ENCODE assay signal across 18 cellular contexts in the genomic region with DNA sequence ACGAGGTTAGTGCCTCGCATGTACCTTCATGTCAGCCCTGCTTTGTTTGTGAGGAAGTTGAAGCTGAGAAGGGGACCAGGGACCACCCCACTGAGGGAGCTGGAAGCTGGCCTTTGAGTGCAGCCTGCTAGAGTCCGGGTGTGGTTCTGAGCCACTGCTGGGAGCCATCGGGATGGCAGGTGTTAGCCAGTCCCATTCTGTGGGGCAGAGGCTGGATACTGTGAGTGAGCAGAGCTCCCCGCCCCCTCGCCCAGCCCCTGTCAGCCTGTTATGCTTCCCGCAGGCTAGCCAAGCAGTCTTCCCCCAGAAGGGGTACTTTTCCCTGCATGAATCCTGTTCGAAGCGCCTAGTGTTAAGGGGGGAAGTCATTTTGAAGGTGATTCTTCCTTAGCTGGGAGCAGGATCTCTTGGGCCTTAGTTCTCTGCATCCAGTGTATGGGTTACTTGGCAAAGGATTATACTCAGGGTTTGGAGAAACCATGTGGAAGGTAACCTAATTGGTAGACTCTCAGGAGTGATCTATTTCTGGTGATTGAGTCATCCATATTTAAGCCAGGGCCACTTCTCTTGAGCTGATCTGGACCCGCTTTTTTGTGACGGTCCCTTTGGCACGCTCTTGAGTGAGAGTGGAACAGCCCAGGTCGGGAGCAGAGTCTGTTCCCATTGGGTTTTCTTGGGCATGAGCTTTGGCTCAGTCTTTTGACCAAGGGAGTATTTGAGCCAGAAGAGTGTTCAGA. TPM values are rescaled to one million over a fixed set of nuclear protein-coding genes. Genes with fewer than 3 reads are reported as not detected.
DNase-seq lines count a peak whose midpoint lies in the region; ATAC-seq and TF ChIP-seq lines count a peak whose summit lies in the region.
"Had no signal": no experiment of that assay in that cellular context is flagged by ENCODE, and none has a peak within 500 bp of the region (broad histone marks: within the 10 kb centered on the region; RNA-seq: fewer than 3 reads in every experiment).

No MANE protein-coding gene starts in this region.

- H3K27ac ChIP-seq in GM23338 (ENCODE audit: low read depth) (no peak overlapping the region), RWPE2 (ENCODE audit: poor library complexity, severe bottlenecking) (peak overlapping the region; percentile 58), prostate gland (peak overlapping the region; percentile 53 to 70), testis (no peak overlapping the region)
- H3K27ac ChIP-seq: KMS-11, parathyroid adenoma had no signal

- H3K36me3 ChIP-seq in GM23338 (ENCODE audit: insufficient read depth) (peaks cover 4% of the 10 kb centered on the region), RWPE2 (ENCODE audit: low read depth) (peaks cover 42% of the 10 kb centered on the region), prostate gland (no peaks in the 10 kb centered on the region), testis (ENCODE audit: low read depth, missing control alignments) (no peaks in the 10 kb centered on the region)

- H3K9me3 ChIP-seq in RWPE2 (ENCODE audit: severe bottlenecking) = no peaks in the 10 kb centered on the region
- no peaks in the 10 kb centered on the region for H3K9me3 ChIP-seq in prostate gland
- no peaks in the 10 kb centered on the region for H3K9me3 ChIP-seq in testis

- no peaks in the 10 kb centered on the region for H3F3A ChIP-seq in GM23338 (replicated peaks; ENCODE audit: low read depth)

- no peaks in the 10 kb centered on the region; the same call in 1 of the 2 replicates for H4K20me1 ChIP-seq in GM23338 (replicated peaks; ENCODE audit: insufficient read depth)

- ATAC-seq in GM23338 (peak; percentile 14; the same call in 2 of the 3 replicates), RWPE2 (ENCODE audit: low read depth) (no peak), left ventricle myocardium superior (peak; percentile 62), HG03280 (IDR thresholded peaks at IDR 0.05; ENCODE audit: unreplicated experiment) (no peak), GM21576 (IDR thresholded peaks at IDR 0.05; ENCODE audit: unreplicated experiment) (no peak), GM18498 (IDR thresholded peaks at IDR 0.05; ENCODE audit: unreplicated experiment) (no peak)
- ATAC-seq: activated CD8-positive, alpha-beta T cell treated with anti-CD3 and anti-CD28 coated beads for 36 hours had no signal

- TF ChIP-seq CTCF in GM23338 (conservative IDR thresholded peaks at IDR 0.05; ENCODE audit: low read depth in 2 of 2) (no peak), RWPE2 (IDR thresholded peaks at IDR 0.05; ENCODE audit: poor library complexity, severe bottlenecking) (no peak), prostate gland (IDR thresholded peaks at IDR 0.05) (no peak), testis (IDR thresholded peaks at IDR 0.05) (no peak)

- H3K27me3 Mint-ChIP-seq in GM23338 (ENCODE audit: insufficient read depth, low read depth, poor library complexity) = peaks cover 11% of the 10 kb centered on the region
- H3K27me3 Mint-ChIP-seq: activated CD8-positive, alpha-beta T cell treated with anti-CD3 and anti-CD28 coated beads for 36 hours; activated naive CD4-positive, alpha-beta T cell treated with anti-CD3 and anti-CD28 coated beads, Interleukin-2, amount 50 U/mL, for 24 hours; stimulated activated naive CD8-positive, alpha-beta T cell treated with anti-CD3 and anti-CD28 coated beads, Interleukin-15, Interleukin-2, amounts not matched to agents 100 ng/mL and 50 ng/mL, for 24 hours had no signal

- intact Hi-C loops in left ventricle myocardium superior (cut with micrococcal nuclease) = no loop called here
- intact Hi-C loops in prostate gland (cut with DNase I) = no loop called here
- intact Hi-C loops in testis (cut with DNase I; ENCODE audit: low total_unique reads) = no loop called here

- peaks cover 37% of the 10 kb centered on the region for H3K4me1 Mint-ChIP-seq in GM23338
- H3K4me1 Mint-ChIP-seq: activated naive CD4-positive, alpha-beta T cell treated with anti-CD3 and anti-CD28 coated beads, Interleukin-2, amount 50 U/mL, for 24 hours had no signal

- WGBS in prostate gland = 77% methylated on average over 13 of the region's 13 CpGs
- WGBS in testis, 2 donors = 81 to 87% methylated on average over 11 to 13 of the region's 13 CpGs

- DNase-seq in GM23338 (ENCODE audit: low spot score) = no peak
- DNase-seq in RWPE2 (ENCODE audit: low spot score) = no peak
- DNase-seq in left ventricle myocardium superior = peak; percentile 61
- no peak for DNase-seq in prostate gland (ENCODE audit: low spot score)
- no peak for DNase-seq in testis
- DNase-seq: activated CD8-positive, alpha-beta T cell treated with anti-CD3 and anti-CD28 coated beads for 36 hours; cortex of kidney; NCI-H2171; PC-9; stimulated activated CD4-positive, alpha-beta T cell treated with anti-CD3 and anti-CD28 coated beads, Interleukin-2, amount 100 ng/mL, for 48 hours had no signal

- H3K9me2 ChIP-seq in GM23338 (ENCODE audit: insufficient read depth) = no peaks in the 10 kb centered on the region

- H3K4me3 Mint-ChIP-seq in GM23338 = no peak overlapping the region; the same call in 2 of the 3 replicates
- H3K4me3 Mint-ChIP-seq: activated CD8-positive, alpha-beta T cell treated with anti-CD3 and anti-CD28 coated beads for 36 hours; activated naive CD4-positive, alpha-beta T cell treated with anti-CD3 and anti-CD28 coated beads, Interleukin-2, amount 50 U/mL, for 24 hours; stimulated activated naive CD8-positive, alpha-beta T cell treated with anti-CD3 and anti-CD28 coated beads, Interleukin-15, Interleukin-2, amounts not matched to agents 100 ng/mL and 50 ng/mL, for 24 hours; T-helper 2 cell treated with Interferon-gamma antibody and Interleukin-4, amounts not matched to agents 5 μg/mL and 100 μg/mL, for 36 hours had no signal

- H3K36me3 Mint-ChIP-seq in GM23338 (ENCODE audit: low read depth) = peaks cover 33% of the 10 kb centered on the region

- H3K79me2 ChIP-seq in GM23338 (replicated peaks; ENCODE audit: insufficient read depth) = peaks cover 22% of the 10 kb centered on the region

- TF ChIP-seq POLR2A in prostate gland (IDR thresholded peaks at IDR 0.05) (no peak), testis (IDR thresholded peaks at IDR 0.05) (no peak)

- peaks cover 10% of the 10 kb centered on the region for H3K4me1 ChIP-seq in GM23338 (ENCODE audit: insufficient read depth)
- peaks cover 15% of the 10 kb centered on the region for H3K4me1 ChIP-seq in RWPE2 (ENCODE audit: insufficient read depth, poor library complexity, severe bottlenecking)
- H3K4me1 ChIP-seq in prostate gland (replicated peaks) = peaks cover 7% of the 10 kb centered on the region
- peaks cover 13% of the 10 kb centered on the region for H3K4me1 ChIP-seq in testis

- no peaks in the 10 kb centered on the region; the same call in 2 of the 3 replicates for H3K9me3 Mint-ChIP-seq in GM23338
- H3K9me3 Mint-ChIP-seq: activated CD8-positive, alpha-beta T cell treated with anti-CD3 and anti-CD28 coated beads for 36 hours; activated naive CD4-positive, alpha-beta T cell treated with anti-CD3 and anti-CD28 coated beads, Interleukin-2, amount 50 U/mL, for 24 hours; stimulated activated naive CD8-positive, alpha-beta T cell treated with anti-CD3 and anti-CD28 coated beads, Interleukin-15, Interleukin-2, amounts not matched to agents 100 ng/mL and 50 ng/mL, for 24 hours; T-helper 2 cell treated with Interferon-gamma antibody and Interleukin-4, amounts not matched to agents 5 μg/mL and 100 μg/mL, for 36 hours had no signal

- H3K4me3 ChIP-seq in GM23338 (no peak overlapping the region), RWPE2 (ENCODE audit: severe bottlenecking) (no peak overlapping the region), prostate gland (no peak overlapping the region), testis (no peak overlapping the region)
- H3K4me3 ChIP-seq: PC-9 had no signal

- H3K27ac Mint-ChIP-seq in GM23338 = peak overlapping the region; percentile 46
- H3K27ac Mint-ChIP-seq: activated CD8-positive, alpha-beta T cell treated with anti-CD3 and anti-CD28 coated beads for 36 hours; activated naive CD4-positive, alpha-beta T cell treated with anti-CD3 and anti-CD28 coated beads, Interleukin-2, amount 50 U/mL, for 24 hours; stimulated activated naive CD8-positive, alpha-beta T cell treated with anti-CD3 and anti-CD28 coated beads, Interleukin-15, Interleukin-2, amounts not matched to agents 100 ng/mL and 50 ng/mL, for 24 hours; T-helper 2 cell treated with Interferon-gamma antibody and Interleukin-4, amounts not matched to agents 5 μg/mL and 100 μg/mL, for 36 hours had no signal

- no peaks in the 10 kb centered on the region for H3K27me3 ChIP-seq in GM23338 (ENCODE audit: insufficient read depth)
- no peaks in the 10 kb centered on the region for H3K27me3 ChIP-seq in RWPE2 (ENCODE audit: insufficient read depth, poor library complexity, severe bottlenecking)
- H3K27me3 ChIP-seq in prostate gland (replicated peaks; ENCODE audit: insufficient read depth) = no peaks in the 10 kb centered on the region
- H3K27me3 ChIP-seq in testis = no peaks in the 10 kb centered on the region

- no peak overlapping the region for H3K4me2 ChIP-seq in GM23338
- H3K4me2 ChIP-seq: KMS-11 had no signal

- H2AFZ ChIP-seq in GM23338 = no peak overlapping the region
- H2AFZ ChIP-seq: parathyroid adenoma, PC-9 had no signal

TF ChIP-seq in GM23338, 12 proteins besides CTCF, POLR2A, EP300 and RAD21:
- TF ChIP-seq NANOG (IDR thresholded peaks at IDR 0.05; ENCODE audit: borderline replicate concordance) = no peak
- TF ChIP-seq POLR2AphosphoS5 (IDR thresholded peaks at IDR 0.05; ENCODE audit: low read depth) = no peak
- TF ChIP-seq, protein P1, sequence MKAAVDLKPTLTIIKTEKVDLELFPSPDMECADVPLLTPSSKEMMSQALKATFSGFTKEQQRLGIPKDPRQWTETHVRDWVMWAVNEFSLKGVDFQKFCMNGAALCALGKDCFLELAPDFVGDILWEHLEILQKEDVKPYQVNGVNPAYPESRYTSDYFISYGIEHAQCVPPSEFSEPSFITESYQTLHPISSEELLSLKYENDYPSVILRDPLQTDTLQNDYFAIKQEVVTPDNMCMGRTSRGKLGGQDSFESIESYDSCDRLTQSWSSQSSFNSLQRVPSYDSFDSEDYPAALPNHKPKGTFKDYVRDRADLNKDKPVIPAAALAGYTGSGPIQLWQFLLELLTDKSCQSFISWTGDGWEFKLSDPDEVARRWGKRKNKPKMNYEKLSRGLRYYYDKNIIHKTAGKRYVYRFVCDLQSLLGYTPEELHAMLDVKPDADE (IDR thresholded peaks at IDR 0.05) = no peak

RNA-seq across cellular contexts. Expression of gene AKAP1, which starts 23.8 kb away (rescaled TPM):
- total RNA-seq in GM23338 (2014; rRNA removed; shearing (Covaris generic)) = 34.9 and 45.9 TPM in 2 replicates
- polyA plus RNA-seq in GM23338 (2016; fragmentation: Nextera tagmentation; extraction: Ambion mirVana) (19.6 and 23.4 TPM in 2 replicates), testis (ENCODE audit: insufficient read depth, low read depth, low replicate concordance) (224 TPM)
- total RNA-seq in left ventricle myocardium superior (282 TPM), prostate gland (100 to 1,000 TPM in 1 of 2 donors, 10 to 100 TPM in 1; 61.7 to 124 TPM), testis (100 to 1,000 TPM in 1 of 2 donors, 10 to 100 TPM in 1; 73.0 to 304 TPM)

Comparison
In these comparisons a context has a peak if more than half of its experiments do, and no peak if none do; other contexts are left out.
1. ATAC-seq: peak in GM23338 (single experiment) and left ventricle myocardium superior (single experiment); none in RWPE2 (single experiment), HG03280 (single experiment), GM21576 (single experiment) and GM18498 (single experiment).
2. H3K27ac ChIP-seq: peak in RWPE2 (single experiment) and prostate gland (2 of 2); none in GM23338 (single experiment) and testis (0 of 2).